ENCODE assay signal across 16 cellular contexts in the genomic region with DNA sequence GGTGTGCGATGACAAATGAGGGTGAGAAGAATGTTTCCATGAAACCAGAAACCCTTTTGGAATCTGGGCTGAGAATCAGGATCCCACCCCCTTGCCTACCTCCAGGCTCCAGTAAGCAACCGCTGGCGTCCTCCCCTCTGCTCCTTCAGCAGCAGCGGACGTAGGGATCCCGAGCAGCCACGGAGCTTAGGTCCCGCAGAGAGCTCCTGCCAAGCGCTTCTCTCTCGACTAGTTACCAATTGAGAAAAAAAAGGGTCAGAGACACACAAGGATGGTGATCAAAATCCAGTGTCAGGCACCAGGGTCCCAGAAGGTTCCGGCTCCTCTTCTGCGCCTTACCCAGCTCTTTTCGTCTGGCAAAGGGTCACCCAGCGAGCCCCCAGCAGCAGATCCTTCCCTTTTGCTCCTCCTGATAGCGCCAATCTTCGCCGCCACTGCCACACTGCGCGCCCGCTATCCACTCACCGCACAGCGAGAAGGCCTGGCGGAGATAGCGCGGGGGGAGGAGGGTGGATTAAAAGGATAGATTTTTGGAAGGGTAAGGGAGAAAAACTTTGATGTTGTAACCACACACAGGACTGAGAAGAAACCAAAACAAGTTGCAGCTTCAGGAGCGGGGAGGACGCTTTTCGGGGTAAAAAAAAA.
DNase-seq lines count a peak whose midpoint lies in the region; ATAC-seq, FAIRE-seq and TF ChIP-seq lines count a peak whose summit lies in the region.
"Had no signal": no experiment of that assay in that cellular context is flagged by ENCODE, and none has a peak within 500 bp of the region (broad histone marks: within the 10 kb centered on the region; RNA-seq: fewer than 3 reads in every experiment).

No MANE protein-coding gene starts in this region.

- H3K4me2 ChIP-seq in mammary epithelial cell (ENCODE audit: insufficient read depth, low read depth, low read length) = no peak overlapping the region

- CTCF ChIA-PET in mammary epithelial cell (lab: Charles Lee; ENCODE audit: low non-redundant PET) = no interaction called here

- H3K27ac ChIP-seq in breast epithelium = no peak overlapping the region
- H3K27ac ChIP-seq in mammary epithelial cell (ENCODE audit: insufficient read depth, low read depth, low read length) = no peak overlapping the region
- no peak overlapping the region for H3K27ac ChIP-seq in esophagus muscularis mucosa (replicated peaks in 1 of 4)
- no peak overlapping the region for H3K27ac ChIP-seq in muscle layer of duodenum (ENCODE audit: low read length)
- no peak overlapping the region for H3K27ac ChIP-seq in upper lobe of right lung
- H3K27ac ChIP-seq: body of pancreas, epithelial cell of prostate had no signal

- TF ChIP-seq POLR2A in breast epithelium (IDR thresholded peaks at IDR 0.05) (no peak), esophagus muscularis mucosa (IDR thresholded peaks at IDR 0.05; ENCODE audit: low read depth) (no peak)

- no peaks in the 10 kb centered on the region for H4K20me1 ChIP-seq in mammary epithelial cell (ENCODE audit: insufficient read depth, low read length)

- H3K9ac ChIP-seq in mammary epithelial cell (ENCODE audit: insufficient read depth, low read length) = no peak overlapping the region

- WGBS in mammary epithelial cell (ENCODE audit: low coverage, missing lambda C conversion rate) = 18% methylated on average over 17 of the region's 28 CpGs
- 3% methylated on average over 19 of the region's 28 CpGs for WGBS in esophagus muscularis mucosa

- in situ Hi-C loops in mammary epithelial cell (cut with MboI; ENCODE audit: low sequenced_read_pairs in 2 of 2) = no loop called here

- BruUV-seq in mammary epithelial cell (replicated peaks; lab: Mats Ljungman, UMichigan) = no TSS peak

- TF ChIP-seq EP300 in esophagus muscularis mucosa (IDR thresholded peaks at IDR 0.05) = no peak

- ATAC-seq in upper lobe of right lung = no peak
- ATAC-seq in GM21786 (IDR thresholded peaks at IDR 0.05; ENCODE audit: unreplicated experiment) = no peak
- ATAC-seq: body of pancreas; stimulated activated naive CD8-positive, alpha-beta T cell treated with anti-CD3 and anti-CD28 coated beads, Interleukin-15, amount 100 ng/mL, for 72 hours had no signal

- H3K4me3 ChIP-seq in breast epithelium = peak overlapping the region; percentile 24 to 56 (median 24)
- no peak overlapping the region for H3K4me3 ChIP-seq in mammary epithelial cell (replicated peaks in 1 of 3; ENCODE audit: insufficient read depth in 1 of 3, low read depth in 2 of 3, low read length in 3 of 3)
- H3K4me3 ChIP-seq in esophagus muscularis mucosa = peak overlapping the region in 3 of 4 donors; percentile 14 to 44 (median 34)
- peak overlapping the region; percentile 26 to 53 for H3K4me3 ChIP-seq in muscle layer of duodenum (ENCODE audit: low read depth in 1 of 2, low read length in 2 of 2)
- H3K4me3 ChIP-seq in upper lobe of right lung = no peak overlapping the region
- H3K4me3 ChIP-seq: body of pancreas had no signal

- H3K4me1 ChIP-seq in breast epithelium (no peaks in the 10 kb centered on the region), mammary epithelial cell (ENCODE audit: insufficient read depth, low read length) (peaks cover 11% of the 10 kb centered on the region), esophagus muscularis mucosa (peaks cover 0 to 29% (median 23%) of the 10 kb centered on the region in 4 donors), muscle layer of duodenum (ENCODE audit: control insufficient read depth in 1 of 2, insufficient read depth in 2 of 2, low read length in 2 of 2) (peaks cover 0 to 24% of the 10 kb centered on the region in 2 donors), upper lobe of right lung (peaks cover 9% of the 10 kb centered on the region)

- no peak for FAIRE-seq in RCC 7860 (lab: Jason Lieb, UNC)
- FAIRE-seq: islet of Langerhans had no signal

- H3K79me2 ChIP-seq in mammary epithelial cell (ENCODE audit: insufficient read depth, low read length) = no peaks in the 10 kb centered on the region

- H3K9me3 ChIP-seq in breast epithelium (no peaks in the 10 kb centered on the region), mammary epithelial cell (replicated peaks; ENCODE audit: insufficient read depth, low read length) (no peaks in the 10 kb centered on the region), esophagus muscularis mucosa (no peaks in the 10 kb centered on the region), muscle layer of duodenum (ENCODE audit: control insufficient read depth in 1 of 2, low read length in 2 of 2) (no peaks in the 10 kb centered on the region), upper lobe of right lung (no peaks in the 10 kb centered on the region)
- H3K9me3 ChIP-seq: body of pancreas had no signal

- TF ChIP-seq CTCF in breast epithelium (IDR thresholded peaks at IDR 0.05) = no peak
- no peak for TF ChIP-seq CTCF in mammary epithelial cell (conservative IDR thresholded peaks at IDR 0.05 in 1 of 2, IDR thresholded peaks at IDR 0.05 in 1 of 2; ENCODE audit: extremely low read depth in 1 of 2, insufficient read depth in 1 of 2, low read depth in 1 of 2, low read length in 2 of 2)
- no peak for TF ChIP-seq CTCF in esophagus muscularis mucosa (IDR thresholded peaks at IDR 0.05)
- no peak for TF ChIP-seq CTCF in upper lobe of right lung (IDR thresholded peaks at IDR 0.05)

- no peak for DNase-seq in breast epithelium (ENCODE audit: low spot score in 2 of 2)
- DNase-seq in mammary epithelial cell = no peak
- no peak for DNase-seq in esophagus muscularis mucosa (ENCODE audit: extremely low spot score)
- DNase-seq in upper lobe of right lung = peak; percentile 36
- DNase-seq in midbrain (lab: John Stamatoyannopoulos, UW) = no peak
- DNase-seq in RCC 7860 (ENCODE audit: low spot score) = no peak
- DNase-seq: activated CD4-positive, CD25-positive, alpha-beta regulatory T cell; activated T-cell treated with anti-CD3 and anti-CD28 coated beads, Interleukin-2, amount 50 U/mL, for 1 hour; NCI-H226; stimulated activated CD4-positive, alpha-beta T cell treated with anti-CD3 and anti-CD28 coated beads, Interleukin-4, amount 100 ng/mL, for 1 hour; stimulated activated naive CD8-positive, alpha-beta T cell treated with anti-CD3 and anti-CD28 coated beads, Interleukin-15, amount 100 ng/mL, for 72 hours had no signal

- no peak overlapping the region for H2AFZ ChIP-seq in mammary epithelial cell (ENCODE audit: low read depth, low read length)

- no peaks in the 10 kb centered on the region for H3K36me3 ChIP-seq in breast epithelium
- no peaks in the 10 kb centered on the region for H3K36me3 ChIP-seq in mammary epithelial cell (ENCODE audit: insufficient read depth, low read length)
- no peaks in the 10 kb centered on the region for H3K36me3 ChIP-seq in esophagus muscularis mucosa
- no peaks in the 10 kb centered on the region for H3K36me3 ChIP-seq in muscle layer of duodenum (ENCODE audit: control insufficient read depth in 1 of 2, insufficient read depth in 2 of 2, low read length in 2 of 2)
- H3K36me3 ChIP-seq in upper lobe of right lung = no peaks in the 10 kb centered on the region

- H3K27me3 ChIP-seq in breast epithelium = peaks cover 0 to 40% of the 10 kb centered on the region in 2 donors
- peaks cover 42% of the 10 kb centered on the region for H3K27me3 ChIP-seq in mammary epithelial cell (ENCODE audit: insufficient read depth, low read length)
- peaks cover 0 to 5% (median 2%) of the 10 kb centered on the region in 4 donors for H3K27me3 ChIP-seq in esophagus muscularis mucosa
- H3K27me3 ChIP-seq in muscle layer of duodenum (ENCODE audit: low read depth, low read length) = peaks cover 15% of the 10 kb centered on the region
- H3K27me3 ChIP-seq in upper lobe of right lung = peaks cover 39% of the 10 kb centered on the region
- H3K27me3 ChIP-seq: body of pancreas had no signal

- dilution Hi-C loops in mammary epithelial cell (cut with HindIII; ENCODE audit: low sequenced_read_pairs) = no loop called here

- intact Hi-C loops in breast epithelium (cut with DNase I; ENCODE audit: low total_unique reads) (no loop called here), mammary epithelial cell (cut with micrococcal nuclease) (no loop called here), esophagus muscularis mucosa (cut with DNase I) (no loop called here), upper lobe of right lung (cut with DNase I) (no loop called here)

Comparison
In these comparisons a context has a peak if more than half of its experiments do, and no peak if none do; other contexts are left out.
1. H3K4me3 ChIP-seq: peak in breast epithelium (3 of 3), esophagus muscularis mucosa (3 of 4) and muscle layer of duodenum (2 of 2); none in mammary epithelial cell (0 of 3) and upper lobe of right lung (single experiment).